In genomic region chr17:8563024-8563776, GRCh38 we compare ENCODE assay signal across 1 cellular context.
TF ChIP-seq lines count a peak whose summit lies in the region.

No MANE protein-coding gene starts in this region.

TF ChIP-seq in WTC11, 78 proteins besides CTCF, POLR2A, EP300 and RAD21 (continued from another document):
- TF ChIP-seq ZNF281 (CRISPR knock-in tag; IDR thresholded peaks at IDR 0.05) (no peak), FOXJ3 (CRISPR knock-in tag; IDR thresholded peaks at IDR 0.05; ENCODE audit: borderline replicate concordance) (no peak), MXD4 (CRISPR knock-in tag; IDR thresholded peaks at IDR 0.05; ENCODE audit: borderline replicate concordance) (no peak), ZNF416 (CRISPR knock-in tag; IDR thresholded peaks at IDR 0.05) (no peak), FOXK1 (CRISPR knock-in tag; IDR thresholded peaks at IDR 0.05) (no peak), CREB1 (CRISPR knock-in tag; IDR thresholded peaks at IDR 0.05) (no peak), ZNF219 (CRISPR knock-in tag; IDR thresholded peaks at IDR 0.05; ENCODE audit: borderline replicate concordance) (no peak), IRF1 (CRISPR knock-in tag; IDR thresholded peaks at IDR 0.05) (no peak), ZNF532 (CRISPR knock-in tag; IDR thresholded peaks at IDR 0.05; ENCODE audit: borderline replicate concordance) (no peak)
